In genomic region chr19:43624933-43625332, GRCh38 we compare ENCODE assay signal across 1 cellular context.
TF ChIP-seq lines count a peak whose summit lies in the region.

No MANE protein-coding gene starts in this region.

TF ChIP-seq in SK-N-SH, 30 proteins besides CTCF, POLR2A, EP300 and RAD21 (continued from another document):
- TF ChIP-seq, protein P1, sequence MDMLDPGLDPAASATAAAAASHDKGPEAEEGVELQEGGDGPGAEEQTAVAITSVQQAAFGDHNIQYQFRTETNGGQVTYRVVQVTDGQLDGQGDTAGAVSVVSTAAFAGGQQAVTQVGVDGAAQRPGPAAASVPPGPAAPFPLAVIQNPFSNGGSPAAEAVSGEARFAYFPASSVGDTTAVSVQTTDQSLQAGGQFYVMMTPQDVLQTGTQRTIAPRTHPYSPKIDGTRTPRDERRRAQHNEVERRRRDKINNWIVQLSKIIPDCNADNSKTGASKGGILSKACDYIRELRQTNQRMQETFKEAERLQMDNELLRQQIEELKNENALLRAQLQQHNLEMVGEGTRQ (IDR thresholded peaks at IDR 0.05; ENCODE audit: borderline replicate concordance, low read depth, low read length): no peak
- TF ChIP-seq TCF12 (IDR thresholded peaks at IDR 0.05): no peak
- TF ChIP-seq ZBTB33 (IDR thresholded peaks at IDR 0.05; ENCODE audit: borderline replicate concordance, low read depth): no peak
- TF ChIP-seq MXI1 (IDR thresholded peaks at IDR 0.05; ENCODE audit: low read depth, low read length): no peak
- TF ChIP-seq SIN3A (IDR thresholded peaks at IDR 0.05; ENCODE audit: borderline replicate concordance, low read depth, low read length): no peak
- TF ChIP-seq MAX (IDR thresholded peaks at IDR 0.05; ENCODE audit: low read depth): no peak
- TF ChIP-seq MEF2A (IDR thresholded peaks at IDR 0.05; ENCODE audit: borderline replicate concordance, low read depth): no peak
- no peak for TF ChIP-seq EZH2phosphoT487 (IDR thresholded peaks at IDR 0.05; ENCODE audit: borderline replicate concordance, low read depth)
- TF ChIP-seq GABPA (IDR thresholded peaks at IDR 0.05; ENCODE audit: low read depth): no peak
- no peak for TF ChIP-seq POLR2AphosphoS5 (IDR thresholded peaks at IDR 0.05; ENCODE audit: low read depth, low read length)
